Comparison of ENCODE assay signal across 28 cellular contexts in genomic region chr1:154794608-154795007, GRCh38.
"Had no signal": no experiment of that assay in that cellular context is flagged by ENCODE, and none has a peak within 500 bp of the region (broad histone marks: within the 10 kb centered on the region; RNA-seq: fewer than 3 reads in every experiment).

No MANE protein-coding gene starts in this region.

- H3K36me3 ChIP-seq: ascending aorta had no signal

- H3K27me3 ChIP-seq: ascending aorta, body of pancreas had no signal

- DNase-seq: activated CD4-positive, alpha-beta memory T cell treated with anti-CD3 and anti-CD28 coated beads, Interleukin-2, amount 10 ng/mL, durations not matched to agents 7 days and 5 days; activated CD4-positive, alpha-beta T cell treated with anti-CD3 and anti-CD28 coated beads, Interleukin-2, amount 10 ng/mL, durations not matched to agents 7 days and 5 days; activated CD4-positive, CD25-positive, alpha-beta regulatory T cell; activated naive CD4-positive, alpha-beta T cell treated with anti-CD3 and anti-CD28 coated beads, Interleukin-2, amount 50 U/mL, for 16 hours; activated naive CD8-positive, alpha-beta T cell treated with anti-CD3 and anti-CD28 coated beads, Interleukin-2, amount 50 U/mL, for 24 hours; activated T-cell treated with anti-CD3 and anti-CD28 coated beads for 4 hours; activated T-cell treated with anti-CD3 and anti-CD28 coated beads, Interleukin-2, amount 50 U/mL, for 72 hours; amniotic stem cell; body of pancreas; central memory CD4-positive, alpha-beta T cell; MM.1S; NCI-H1105 treated with DMSO at 0.1 percent for 48 hours; NCI-H1436 treated with DMSO at 0.1 percent for 48 hours; NCI-H187; NCI-H2081; NCI-H510A treated with DMSO at 0.1 percent for 48 hours; NCI-H69; NK-92 treated with Interleukin-12 subunit alpha and Interleukin-12 subunit beta, amount 100 ng/mL, for 24 hours; PC-3; SIG-M5; T-cell; T-helper 2 cell; T1000 had no signal

- FAIRE-seq: bronchial epithelial cell, RCC 7860, TTC549 had no signal

- H3K4me3 ChIP-seq: ascending aorta, body of pancreas had no signal

- H3K27ac ChIP-seq: ascending aorta, body of pancreas, VCaP had no signal

- H3K9me3 ChIP-seq: ascending aorta, body of pancreas had no signal

- ATAC-seq: activated naive CD8-positive, alpha-beta T cell treated with anti-CD3 and anti-CD28 coated beads, Interleukin-2, amount 50 U/mL, for 24 hours; activated T-cell treated with anti-CD3 and anti-CD28 coated beads, Interleukin-2, amount 50 U/mL, for 72 hours; body of pancreas; PC-3; T-cell had no signal

- H3K4me1 ChIP-seq: ascending aorta, body of pancreas had no signal
